ENCODE assay signal across 11 cellular contexts in genomic region chr19:55248704-55249103, GRCh38. TPM values are rescaled to one million over a fixed set of nuclear protein-coding genes. Genes with fewer than 3 reads are reported as not detected.
DNase-seq lines count a peak whose midpoint lies in the region; ATAC-seq and TF ChIP-seq lines count a peak whose summit lies in the region.
"Had no signal": no experiment of that assay in that cellular context is flagged by ENCODE, and none has a peak within 500 bp of the region (broad histone marks: within the 10 kb centered on the region; RNA-seq: fewer than 3 reads in every experiment).

No MANE protein-coding gene starts in this region.

- H3K79me2 ChIP-seq in neural progenitor cell (ENCODE audit: low read depth): peaks cover 62% of the 10 kb centered on the region

- H3K27ac Mint-ChIP-seq in CD4-positive, alpha-beta memory T cell: peak overlapping the region in 5 of 7 donors; percentile 10 to 85 (median 63)
- H3K27ac Mint-ChIP-seq in HFFc6: peak overlapping the region; percentile 71
- H3K27ac Mint-ChIP-seq in activated naive CD8-positive, alpha-beta T cell treated with anti-CD3 and anti-CD28 coated beads, Interleukin-2, amount 50 U/mL, for 24 hours: peak overlapping the region; percentile 31
- H3K27ac Mint-ChIP-seq in neural progenitor cell: peak overlapping the region; percentile 86

- no peaks in the 10 kb centered on the region for H3F3A ChIP-seq in neural progenitor cell (ENCODE audit: low read depth)

- peak overlapping the region in 5 of 8 donors; percentile 25 to 43 (median 36) for H3K4me3 Mint-ChIP-seq in CD4-positive, alpha-beta memory T cell
- H3K4me3 Mint-ChIP-seq in HFFc6: no peak overlapping the region
- no peak overlapping the region for H3K4me3 Mint-ChIP-seq in activated naive CD8-positive, alpha-beta T cell treated with anti-CD3 and anti-CD28 coated beads, Interleukin-2, amount 50 U/mL, for 24 hours
- H3K4me3 Mint-ChIP-seq in neural progenitor cell: no peak overlapping the region

- no peak overlapping the region for H2AFZ ChIP-seq in neural progenitor cell (replicated peaks)

- CTCF ChIA-PET in CD4-positive, alpha-beta memory T cell (lab: Charles Lee; ENCODE audit: partially characterized antibody): no interaction called here

- no peak overlapping the region for H3K4me2 ChIP-seq in neural progenitor cell

- no peak for DNase-seq in CD4-positive, alpha-beta memory T cell
- DNase-seq in HFFc6 (no peak), neural progenitor cell (ENCODE audit: low spot score) (no peak), dermis blood vessel endothelial cell (no peak), foreskin fibroblast (no peak)
- DNase-seq in activated naive CD8-positive, alpha-beta T cell treated with anti-CD3 and anti-CD28 coated beads, Interleukin-2, amount 50 U/mL, for 24 hours: no peak
- DNase-seq: SHP77 treated with DMSO at 0.1 percent for 48 hours, small intestine, stomach had no signal

- H3K9me3 ChIP-seq in CD4-positive, alpha-beta memory T cell (ENCODE audit: control insufficient read depth in 1 of 2, low read length in 2 of 2): no peaks in the 10 kb centered on the region
- H3K9me3 ChIP-seq in neural progenitor cell (ENCODE audit: low read depth): no peaks in the 10 kb centered on the region
- H3K9me3 ChIP-seq: stomach had no signal

- H3K36me3 Mint-ChIP-seq in CD4-positive, alpha-beta memory T cell: peaks cover 25 to 36% of the 10 kb centered on the region in 2 donors
- no peaks in the 10 kb centered on the region; the same call in 1 of the 2 replicates for H3K36me3 Mint-ChIP-seq in HFFc6 (ENCODE audit: low read depth)
- H3K36me3 Mint-ChIP-seq in activated naive CD8-positive, alpha-beta T cell treated with anti-CD3 and anti-CD28 coated beads, Interleukin-2, amount 50 U/mL, for 24 hours (ENCODE audit: low read depth): peaks cover 23% of the 10 kb centered on the region
- H3K36me3 Mint-ChIP-seq in neural progenitor cell: peaks cover 2% of the 10 kb centered on the region

- no peaks in the 10 kb centered on the region for H3K27me3 Mint-ChIP-seq in CD4-positive, alpha-beta memory T cell
- H3K27me3 Mint-ChIP-seq in HFFc6 (ENCODE audit: insufficient read depth) (no peaks in the 10 kb centered on the region; the same call in none of the 2 replicates), neural progenitor cell (ENCODE audit: insufficient read depth, low read depth) (peaks cover 3% of the 10 kb centered on the region)
- H3K27me3 Mint-ChIP-seq in activated naive CD8-positive, alpha-beta T cell treated with anti-CD3 and anti-CD28 coated beads, Interleukin-2, amount 50 U/mL, for 24 hours: no peaks in the 10 kb centered on the region

- peak overlapping the region; percentile 27 for H3K9ac ChIP-seq in neural progenitor cell

- H3K9me3 Mint-ChIP-seq in CD4-positive, alpha-beta memory T cell: no peaks in the 10 kb centered on the region
- H3K9me3 Mint-ChIP-seq in HFFc6 (no peaks in the 10 kb centered on the region), neural progenitor cell (no peaks in the 10 kb centered on the region)
- no peaks in the 10 kb centered on the region for H3K9me3 Mint-ChIP-seq in activated naive CD8-positive, alpha-beta T cell treated with anti-CD3 and anti-CD28 coated beads, Interleukin-2, amount 50 U/mL, for 24 hours

- H3K4me3 ChIP-seq in CD4-positive, alpha-beta memory T cell (ENCODE audit: low read length in 2 of 2): no peak overlapping the region
- H3K4me3 ChIP-seq in neural progenitor cell: no peak overlapping the region
- no peak overlapping the region for H3K4me3 ChIP-seq in foreskin fibroblast (ENCODE audit: low read depth in 1 of 2, low read length in 2 of 2)
- H3K4me3 ChIP-seq: stomach had no signal

- POLR2A ChIA-PET in CD4-positive, alpha-beta memory T cell (lab: Charles Lee; ENCODE audit: partially characterized antibody): interaction anchor here (1.2 to 1.3 kb wide), 2 partner anchors 11 to 131 kb away, joined by 3 to 5 read pairs; partner anchors contain the start of genes PPP1R12C and PPP6R1

- H3K27ac ChIP-seq in CD4-positive, alpha-beta memory T cell (ENCODE audit: low read depth, low read length): no peak overlapping the region
- no peak overlapping the region for H3K27ac ChIP-seq in neural progenitor cell
- H3K27ac ChIP-seq: C4-2B had no signal

- H3K4me1 Mint-ChIP-seq in CD4-positive, alpha-beta memory T cell: peaks cover 31 to 57% (median 41%) of the 10 kb centered on the region in 4 donors
- peaks cover 27% of the 10 kb centered on the region for H3K4me1 Mint-ChIP-seq in HFFc6 (ENCODE audit: low read depth)
- H3K4me1 Mint-ChIP-seq in activated naive CD8-positive, alpha-beta T cell treated with anti-CD3 and anti-CD28 coated beads, Interleukin-2, amount 50 U/mL, for 24 hours: peaks cover 49% of the 10 kb centered on the region
- peaks cover 10% of the 10 kb centered on the region for H3K4me1 Mint-ChIP-seq in neural progenitor cell

- peaks cover 64% of the 10 kb centered on the region for H3K4me1 ChIP-seq in CD4-positive, alpha-beta memory T cell (ENCODE audit: insufficient read depth, low read length)
- H3K4me1 ChIP-seq in neural progenitor cell: no peaks in the 10 kb centered on the region

- peaks cover 69% of the 10 kb centered on the region for H4K20me1 ChIP-seq in neural progenitor cell (ENCODE audit: low read depth)

- intact Hi-C loops in CD4-positive, alpha-beta memory T cell (cut with micrococcal nuclease): no loop called here

- no peak for ATAC-seq in activated naive CD8-positive, alpha-beta T cell treated with anti-CD3 and anti-CD28 coated beads, Interleukin-2, amount 50 U/mL, for 24 hours
- no peak for ATAC-seq in HG02973 (IDR thresholded peaks at IDR 0.05; ENCODE audit: unreplicated experiment)

- H3K27me3 ChIP-seq in CD4-positive, alpha-beta memory T cell (ENCODE audit: insufficient read depth, low read length): no peaks in the 10 kb centered on the region
- no peaks in the 10 kb centered on the region for H3K27me3 ChIP-seq in neural progenitor cell
- H3K27me3 ChIP-seq: stomach had no signal

- H3K36me3 ChIP-seq in CD4-positive, alpha-beta memory T cell (ENCODE audit: insufficient read depth, low read length): peaks cover 32% of the 10 kb centered on the region
- no peaks in the 10 kb centered on the region for H3K36me3 ChIP-seq in neural progenitor cell

- TF ChIP-seq CTCF in HFFc6 (IDR thresholded peaks at IDR 0.05) (no peak), neural progenitor cell (IDR thresholded peaks at IDR 0.05) (no peak), foreskin fibroblast (IDR thresholded peaks at IDR 0.05; ENCODE audit: low read depth, low read length) (no peak)

RNA-seq across cellular contexts. Expression of gene PPP6R1, which starts 10.1 kb away (rescaled TPM):
- total RNA-seq in CD4-positive, alpha-beta memory T cell: 100 to 1,000 TPM; 161 to 162 TPM
- polyA plus RNA-seq in CD4-positive, alpha-beta memory T cell: 100 to 1,000 TPM in 1 of 2 donors, 10 to 100 TPM in 1; 22.9 to 107 TPM
- total RNA-seq in HFFc6 (2021; fragmentation: NEBNext Ultra II Directional; extraction: Animal tissue kit (Norgen Biotek cat#: 25700)): 10 to 100 TPM; 85.8 to 93.7 (median 88.9) TPM
- total RNA-seq in neural progenitor cell (ENCODE audit: low replicate concordance) (13.1 and 40.4 TPM in 2 replicates), dermis blood vessel endothelial cell (23.8 and 54.5 TPM in 2 replicates)

RNA-seq across cellular contexts. Expression of gene TMEM86B, which starts 20.1 kb away (rescaled TPM):
- total RNA-seq in CD4-positive, alpha-beta memory T cell: 10 to 100 TPM; 19.7 to 22.1 TPM
- 1 to 10 TPM in 1 of 2 donors, not detected in 1; 3.5 TPM for polyA plus RNA-seq in CD4-positive, alpha-beta memory T cell
- total RNA-seq in HFFc6 (2021; fragmentation: NEBNext Ultra II Directional; extraction: Animal tissue kit (Norgen Biotek cat#: 25700)): 1 to 10 TPM; 1.8 to 2.7 (median 2.0) TPM
- total RNA-seq in neural progenitor cell (ENCODE audit: low replicate concordance) (1.4 and 3.3 TPM in 2 replicates), dermis blood vessel endothelial cell (1.0 and 1.1 TPM in 2 replicates)

RNA-seq across cellular contexts. Expression of gene HSPBP1, which starts 31.2 kb away (rescaled TPM):
- total RNA-seq in CD4-positive, alpha-beta memory T cell: 10 to 100 TPM; 17.9 to 18.5 TPM
- polyA plus RNA-seq in CD4-positive, alpha-beta memory T cell: 10 to 100 TPM; 35.7 to 38.7 TPM
- total RNA-seq in HFFc6 (2021; fragmentation: NEBNext Ultra II Directional; extraction: Animal tissue kit (Norgen Biotek cat#: 25700)): 10 to 100 TPM; 37.5 to 43.1 (median 42.5) TPM
- total RNA-seq in neural progenitor cell (ENCODE audit: low replicate concordance) (15.0 and 43.1 TPM in 2 replicates), dermis blood vessel endothelial cell (23.5 and 41.4 TPM in 2 replicates)

RNA-seq across cellular contexts. Expression of gene BRSK1, which starts 35.1 kb away (rescaled TPM):
- total RNA-seq in CD4-positive, alpha-beta memory T cell: 1 to 10 TPM; 1.4 to 1.7 TPM
- not detected for polyA plus RNA-seq in CD4-positive, alpha-beta memory T cell
- 10 to 100 TPM; 10.9 to 12.0 (median 11.3) TPM for total RNA-seq in HFFc6 (2021; fragmentation: NEBNext Ultra II Directional; extraction: Animal tissue kit (Norgen Biotek cat#: 25700))
- total RNA-seq in neural progenitor cell (ENCODE audit: low replicate concordance): 24.1 and 43.1 TPM in 2 replicates
- total RNA-seq in dermis blood vessel endothelial cell: 0.79 and 2.2 TPM in 2 replicates

RNA-seq across cellular contexts. Expression of gene PTPRH, which starts 39.4 kb away (rescaled TPM):
- not detected for total RNA-seq in CD4-positive, alpha-beta memory T cell
- not detected for polyA plus RNA-seq in CD4-positive, alpha-beta memory T cell
- total RNA-seq in HFFc6 (2021; fragmentation: NEBNext Ultra II Directional; extraction: Animal tissue kit (Norgen Biotek cat#: 25700)): 1 to 10 TPM in 1 of 6 experiments, under 1 TPM in 5; 0.45 to 1.0 (median 0.59) TPM
- total RNA-seq in neural progenitor cell (ENCODE audit: low replicate concordance): not detected in 2 replicates
- 0.17 and 0.19 TPM in 2 replicates for total RNA-seq in dermis blood vessel endothelial cell

Comparison
In these comparisons a context has a peak if more than half of its experiments do, and no peak if none do; other contexts are left out.
1. H3K27ac Mint-ChIP-seq: peak in every context shown above with its lines; median percentile 86 in neural progenitor cell; 71 in HFFc6; 63 in CD4-positive, alpha-beta memory T cell; 31 in activated naive CD8-positive, alpha-beta T cell treated with anti-CD3 and anti-CD28 coated beads, Interleukin-2, amount 50 U/mL, for 24 hours.
2. H3K4me3 Mint-ChIP-seq: peak in CD4-positive, alpha-beta memory T cell (5 of 8); none in HFFc6 (single experiment), activated naive CD8-positive, alpha-beta T cell treated with anti-CD3 and anti-CD28 coated beads, Interleukin-2, amount 50 U/mL, for 24 hours (single experiment) and neural progenitor cell (single experiment).